11 cellular contexts compared by ENCODE assay signal in genomic region chr9:83154087-83154736, GRCh38.
DNase-seq lines count a peak whose midpoint lies in the region; ATAC-seq and TF ChIP-seq lines count a peak whose summit lies in the region.
"Had no signal": no experiment of that assay in that cellular context is flagged by ENCODE, and none has a peak within 500 bp of the region (broad histone marks: within the 10 kb centered on the region; RNA-seq: fewer than 3 reads in every experiment).

No MANE protein-coding gene starts in this region.

- H3K36me3 ChIP-seq in adrenal gland (replicated peaks in 1 of 2) (no peaks in the 10 kb centered on the region), neuronal stem cell (replicated peaks in 1 of 2; ENCODE audit: control insufficient read depth in 2 of 2, insufficient read depth in 2 of 2, low read length in 2 of 2) (no peaks in the 10 kb centered on the region)
- H3K36me3 ChIP-seq: cardiac muscle cell had no signal

- H3K27ac ChIP-seq in adrenal gland (no peak overlapping the region), neuronal stem cell (replicated peaks; ENCODE audit: low read length) (no peak overlapping the region)
- H3K27ac ChIP-seq: cardiac muscle cell had no signal

- no peak overlapping the region for H4K91ac ChIP-seq in neuronal stem cell (ENCODE audit: low read depth, low read length, poor library complexity)

- H3K4me1 ChIP-seq in adrenal gland (replicated peaks in 1 of 2) (no peaks in the 10 kb centered on the region), neuronal stem cell (ENCODE audit: control insufficient read depth in 2 of 2, insufficient read depth in 1 of 2, low read depth in 1 of 2, low read length in 2 of 2) (no peaks in the 10 kb centered on the region)

- H2BK15ac ChIP-seq in neuronal stem cell (ENCODE audit: low read length) = no peak overlapping the region

- DNase-seq in DMS53 treated with DMSO at 0.1 percent for 48 hours (lab: John Stamatoyannopoulos, UW; ENCODE audit: unreplicated experiment) (peak; percentile 80), fibroblast of pulmonary artery (ENCODE audit: low read depth) (peak; percentile 7), adrenal gland (no peak), NCI-H2107 treated with DMSO at 0.1 percent for 48 hours (lab: John Stamatoyannopoulos, UW; ENCODE audit: unreplicated experiment) (no peak), neuronal stem cell (ENCODE audit: low spot score) (no peak)
- DNase-seq in activated CD4-positive, alpha-beta T cell treated with anti-CD3 and anti-CD28 coated beads for 48 hours = no peak
- DNase-seq: DMS79, retina had no signal

- H2AFZ ChIP-seq in neuronal stem cell (ENCODE audit: low read length) = no peak overlapping the region

- TF ChIP-seq CTCF in fibroblast of pulmonary artery (IDR thresholded peaks at IDR 0.05; ENCODE audit: low read length, missing control alignments) (no peak), adrenal gland (IDR thresholded peaks at IDR 0.05) (no peak)

- no peaks in the 10 kb centered on the region for H3K27me3 ChIP-seq in adrenal gland
- no peaks in the 10 kb centered on the region for H3K27me3 ChIP-seq in neuronal stem cell (ENCODE audit: control insufficient read depth in 3 of 3, insufficient read depth in 3 of 3, low read depth in 1 of 3, low read length in 3 of 3)
- H3K27me3 ChIP-seq: cardiac muscle cell had no signal

- H3K79me1 ChIP-seq in neuronal stem cell (ENCODE audit: low read depth, low read length) = no peaks in the 10 kb centered on the region

- no peak overlapping the region for H2AK5ac ChIP-seq in neuronal stem cell (ENCODE audit: low read depth, low read length)

- H2BK5ac ChIP-seq in neuronal stem cell (ENCODE audit: low read length) = no peak overlapping the region

- H3K4me2 ChIP-seq in neuronal stem cell (ENCODE audit: insufficient read depth, low read length, poor library complexity, severe bottlenecking) = no peak overlapping the region

- ATAC-seq in GM21447 (IDR thresholded peaks at IDR 0.05; ENCODE audit: unreplicated experiment) (peak; percentile 96), HG03520 (IDR thresholded peaks at IDR 0.05; ENCODE audit: unreplicated experiment) (peak; percentile 94)

- no peak overlapping the region for H3K4ac ChIP-seq in neuronal stem cell (ENCODE audit: low read length)

- no peak overlapping the region for H3K18ac ChIP-seq in neuronal stem cell (ENCODE audit: low read length)

- H3K9me3 ChIP-seq in adrenal gland (replicated peaks in 1 of 3) = no peaks in the 10 kb centered on the region
- no peaks in the 10 kb centered on the region for H3K9me3 ChIP-seq in neuronal stem cell (replicated peaks in 1 of 2; ENCODE audit: control insufficient read depth in 2 of 2, insufficient read depth in 1 of 2, low read depth in 1 of 2, low read length in 2 of 2)

- H3K23ac ChIP-seq in neuronal stem cell (ENCODE audit: low read depth, low read length, poor library complexity) = no peak overlapping the region

- H4K8ac ChIP-seq in neuronal stem cell (ENCODE audit: low read depth, low read length) = no peak overlapping the region

- intact Hi-C loops in adrenal gland (cut with DNase I) = no loop called here

- H3K9ac ChIP-seq in neuronal stem cell (ENCODE audit: low read depth, low read length, poor library complexity) = no peak overlapping the region

- no peak overlapping the region for H3K14ac ChIP-seq in neuronal stem cell (ENCODE audit: low read length)

- 87 to 95% (median 90%) methylated on average over 2 of the region's 2 CpGs for WGBS in adrenal gland, 4 donors
- WGBS in neuronal stem cell (ENCODE audit: extremely low coverage in 2 of 2, insufficient read length in 2 of 2, insufficient replicate concordance in 1 of 2), 2 donors = no CpG with 5 or more reads among the region's 2 CpGs

- H3K4me3 ChIP-seq in fibroblast of pulmonary artery (replicated peaks; ENCODE audit: low read depth, low read length) = no peak overlapping the region
- no peak overlapping the region for H3K4me3 ChIP-seq in adrenal gland
- H3K4me3 ChIP-seq in neuronal stem cell (ENCODE audit: low read length in 2 of 2) = no peak overlapping the region
- H3K4me3 ChIP-seq: cardiac muscle cell had no signal

- no peak overlapping the region for H2BK120ac ChIP-seq in neuronal stem cell (ENCODE audit: low read depth, low read length)

- TF ChIP-seq POLR2A in adrenal gland (IDR thresholded peaks at IDR 0.05) = no peak

- H2BK12ac ChIP-seq in neuronal stem cell (ENCODE audit: low read length) = no peak overlapping the region

Comparison
In these comparisons a context has a peak if more than half of its experiments do, and no peak if none do; other contexts are left out.
1. DNase-seq: peak in DMS53 treated with DMSO at 0.1 percent for 48 hours (single experiment) and fibroblast of pulmonary artery (single experiment); none in adrenal gland (0 of 7), NCI-H2107 treated with DMSO at 0.1 percent for 48 hours (single experiment), activated CD4-positive, alpha-beta T cell treated with anti-CD3 and anti-CD28 coated beads for 48 hours (single experiment) and neuronal stem cell (single experiment).